Comparison of ENCODE assay signal across 25 cellular contexts in the genomic region with DNA sequence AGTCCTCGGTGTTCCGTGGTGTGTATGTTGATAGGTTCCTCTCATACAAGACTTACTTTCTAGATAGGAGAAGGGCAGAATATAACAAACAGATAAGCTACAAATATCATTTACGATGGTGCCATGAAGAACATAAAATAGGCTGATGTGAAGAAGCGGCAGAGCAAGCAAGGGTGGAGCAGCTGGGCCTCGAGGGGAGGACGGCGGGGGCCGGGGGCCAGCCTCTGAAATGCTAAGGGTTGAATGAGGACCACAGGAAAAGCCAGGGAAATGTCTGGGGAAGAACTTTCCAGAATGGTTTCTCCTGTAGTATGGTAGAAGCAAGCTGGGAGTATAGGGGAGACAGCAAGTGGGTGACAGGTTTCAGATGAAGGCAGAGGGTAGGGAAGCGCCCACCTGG.
"Had no signal": no experiment of that assay in that cellular context is flagged by ENCODE, and none has a peak within 500 bp of the region (broad histone marks: within the 10 kb centered on the region; RNA-seq: fewer than 3 reads in every experiment).

No MANE protein-coding gene starts in this region.

- H3K36me3 Mint-ChIP-seq: memory B cell; mesothelial cell of epicardium; naive B cell; naive thymus-derived CD4-positive, alpha-beta T cell had no signal

- H3K27me3 Mint-ChIP-seq: memory B cell, naive B cell had no signal

- H3K4me1 Mint-ChIP-seq: immature natural killer cell; memory B cell; mesothelial cell of epicardium; naive B cell; naive thymus-derived CD4-positive, alpha-beta T cell had no signal

- H3K4me3 Mint-ChIP-seq: immature natural killer cell; memory B cell; mesothelial cell of epicardium; naive B cell; naive thymus-derived CD4-positive, alpha-beta T cell; naive thymus-derived CD8-positive, alpha-beta T cell had no signal

- FAIRE-seq: islet of Langerhans, keratinocyte had no signal

- ATAC-seq: left cardiac atrium; left colon; left lobe of liver; left lung; left ventricle myocardium superior; lower lobe of right lung; mucosa of descending colon; naive thymus-derived CD4-positive, alpha-beta T cell; naive thymus-derived CD8-positive, alpha-beta T cell had no signal

- DNase-seq: hippocampal formation; hypothalamus; immature natural killer cell; islet precursor cell; kidney; kidney glomerular epithelial cell; left cardiac atrium; left colon; left lung; left ventricle myocardium inferior; left ventricle myocardium superior; lower lobe of right lung; mammary epithelial cell; mesenchymal stem cell; mesendoderm; midbrain; mucosa of descending colon; naive B cell; naive thymus-derived CD4-positive, alpha-beta T cell; naive thymus-derived CD8-positive, alpha-beta T cell had no signal

- H3K27ac Mint-ChIP-seq: immature natural killer cell; memory B cell; mesothelial cell of epicardium; naive B cell; naive thymus-derived CD4-positive, alpha-beta T cell; naive thymus-derived CD8-positive, alpha-beta T cell had no signal
